In genomic region chr6:35299674-35300073, GRCh38 we compare ENCODE assay signal across 11 cellular contexts. TPM values are rescaled to one million over a fixed set of nuclear protein-coding genes. Genes with fewer than 3 reads are reported as not detected.
A peak's percentile ranks its signal among the peaks of the same experiment; 100 is the strongest.
DNase-seq lines count a peak whose midpoint lies in the region; ATAC-seq and TF ChIP-seq lines count a peak whose summit lies in the region.
"Had no signal": no experiment of that assay in that cellular context is flagged by ENCODE, and none has a peak within 500 bp of the region (broad histone marks: within the 10 kb centered on the region; RNA-seq: fewer than 3 reads in every experiment).

No MANE protein-coding gene starts in this region.

- TF ChIP-seq CTCF in endothelial cell (IDR thresholded peaks at IDR 0.05; ENCODE audit: unreplicated experiment), result no peak
- no peak for TF ChIP-seq CTCF in GM23338 (conservative IDR thresholded peaks at IDR 0.05; ENCODE audit: low read depth in 2 of 2)

- H3K4me3 ChIP-seq in GM23338, result no peak overlapping the region

- no peaks in the 10 kb centered on the region for H3K27me3 Mint-ChIP-seq in activated T-cell treated with anti-CD3 and anti-CD28 coated beads, Interleukin-2, amount 50 U/mL, for 4 hours (ENCODE audit: low read depth)
- H3K27me3 Mint-ChIP-seq in endothelial cell (ENCODE audit: unreplicated experiment) (peaks cover 10% of the 10 kb centered on the region), GM23338 (ENCODE audit: insufficient read depth, low read depth, poor library complexity) (peaks cover 7% of the 10 kb centered on the region)

- no peak for ATAC-seq in activated T-cell treated with anti-CD3 and anti-CD28 coated beads, Interleukin-2, amount 50 U/mL, for 4 hours
- ATAC-seq in GM23338, result no peak

- H4K20me1 ChIP-seq in GM23338 (replicated peaks; ENCODE audit: insufficient read depth), result no peaks in the 10 kb centered on the region

- no peaks in the 10 kb centered on the region for H3K27me3 ChIP-seq in GM23338 (ENCODE audit: insufficient read depth)

- H3K27ac ChIP-seq in substantia nigra (ENCODE audit: low read depth, low read length, poor library complexity, severe bottlenecking) (peak overlapping the region; percentile 51), GM23338 (ENCODE audit: low read depth) (no peak overlapping the region)

- H3K4me1 Mint-ChIP-seq in activated T-cell treated with anti-CD3 and anti-CD28 coated beads, Interleukin-2, amount 50 U/mL, for 4 hours (ENCODE audit: low read depth), result peaks cover 64% of the 10 kb centered on the region
- peaks cover 38% of the 10 kb centered on the region for H3K4me1 Mint-ChIP-seq in endothelial cell (ENCODE audit: unreplicated experiment)
- peaks cover 34% of the 10 kb centered on the region for H3K4me1 Mint-ChIP-seq in GM23338

- H3K4me2 ChIP-seq in GM23338, result no peak overlapping the region

- H3K79me2 ChIP-seq in GM23338 (replicated peaks; ENCODE audit: insufficient read depth), result no peaks in the 10 kb centered on the region

- H3K4me3 Mint-ChIP-seq in activated T-cell treated with anti-CD3 and anti-CD28 coated beads, Interleukin-2, amount 50 U/mL, for 4 hours, result peak overlapping the region; percentile 85
- no peak overlapping the region for H3K4me3 Mint-ChIP-seq in endothelial cell (ENCODE audit: unreplicated experiment)
- no peak overlapping the region for H3K4me3 Mint-ChIP-seq in GM23338

- no peak overlapping the region for H2AFZ ChIP-seq in GM23338

- DNase-seq in activated T-cell treated with anti-CD3 and anti-CD28 coated beads, Interleukin-2, amount 50 U/mL, for 4 hours, result no peak
- DNase-seq in activated T-cell treated with anti-CD3 and anti-CD28 coated beads for 4 hours (no peak), SKM-1 (lab: John Stamatoyannopoulos, UW; ENCODE audit: unreplicated experiment) (peak; percentile 93), endothelial cell (ENCODE audit: low spot score) (no peak), substantia nigra (lab: John Stamatoyannopoulos, UW) (peak in 16 of 49 donors; percentile 9 to 48 (median 22)), GM23338 (ENCODE audit: low spot score) (no peak), NCI-H345 treated with DMSO at 0.1 percent for 48 hours (lab: John Stamatoyannopoulos, UW; ENCODE audit: unreplicated experiment) (no peak), NCI-H1048 (lab: John Stamatoyannopoulos, UW) (no peak)
- DNase-seq: ACHN, activated gamma-delta T cell treated with Interleukin-2 at 50 U/mL for 16 hours, mesenchymal stem cell had no signal

- no peaks in the 10 kb centered on the region for H3K9me3 Mint-ChIP-seq in activated T-cell treated with anti-CD3 and anti-CD28 coated beads, Interleukin-2, amount 50 U/mL, for 4 hours
- no peaks in the 10 kb centered on the region for H3K9me3 Mint-ChIP-seq in endothelial cell (ENCODE audit: unreplicated experiment)
- H3K9me3 Mint-ChIP-seq in GM23338, result no peaks in the 10 kb centered on the region

- H3K9me2 ChIP-seq in GM23338 (ENCODE audit: insufficient read depth), result no peaks in the 10 kb centered on the region

- H3K27ac Mint-ChIP-seq in endothelial cell (ENCODE audit: unreplicated experiment), result peak overlapping the region; percentile 10
- H3K27ac Mint-ChIP-seq in GM23338, result no peak overlapping the region

- no peaks in the 10 kb centered on the region; the same call in 1 of the 2 replicates for H3K36me3 ChIP-seq in GM23338 (ENCODE audit: insufficient read depth)

- no peaks in the 10 kb centered on the region for H3F3A ChIP-seq in GM23338 (replicated peaks; ENCODE audit: low read depth)

- H3K4me1 ChIP-seq in GM23338 (ENCODE audit: insufficient read depth), result peaks cover 30% of the 10 kb centered on the region

- H3K36me3 Mint-ChIP-seq in activated T-cell treated with anti-CD3 and anti-CD28 coated beads, Interleukin-2, amount 50 U/mL, for 4 hours (ENCODE audit: insufficient read depth), result peaks cover 11% of the 10 kb centered on the region
- peaks cover 4% of the 10 kb centered on the region for H3K36me3 Mint-ChIP-seq in endothelial cell (ENCODE audit: low read depth, unreplicated experiment)
- peaks cover 10% of the 10 kb centered on the region for H3K36me3 Mint-ChIP-seq in GM23338 (ENCODE audit: low read depth)

TF ChIP-seq in GM23338, 12 proteins besides CTCF, POLR2A, EP300 and RAD21 (continues in another document):
- TF ChIP-seq, protein P1, sequence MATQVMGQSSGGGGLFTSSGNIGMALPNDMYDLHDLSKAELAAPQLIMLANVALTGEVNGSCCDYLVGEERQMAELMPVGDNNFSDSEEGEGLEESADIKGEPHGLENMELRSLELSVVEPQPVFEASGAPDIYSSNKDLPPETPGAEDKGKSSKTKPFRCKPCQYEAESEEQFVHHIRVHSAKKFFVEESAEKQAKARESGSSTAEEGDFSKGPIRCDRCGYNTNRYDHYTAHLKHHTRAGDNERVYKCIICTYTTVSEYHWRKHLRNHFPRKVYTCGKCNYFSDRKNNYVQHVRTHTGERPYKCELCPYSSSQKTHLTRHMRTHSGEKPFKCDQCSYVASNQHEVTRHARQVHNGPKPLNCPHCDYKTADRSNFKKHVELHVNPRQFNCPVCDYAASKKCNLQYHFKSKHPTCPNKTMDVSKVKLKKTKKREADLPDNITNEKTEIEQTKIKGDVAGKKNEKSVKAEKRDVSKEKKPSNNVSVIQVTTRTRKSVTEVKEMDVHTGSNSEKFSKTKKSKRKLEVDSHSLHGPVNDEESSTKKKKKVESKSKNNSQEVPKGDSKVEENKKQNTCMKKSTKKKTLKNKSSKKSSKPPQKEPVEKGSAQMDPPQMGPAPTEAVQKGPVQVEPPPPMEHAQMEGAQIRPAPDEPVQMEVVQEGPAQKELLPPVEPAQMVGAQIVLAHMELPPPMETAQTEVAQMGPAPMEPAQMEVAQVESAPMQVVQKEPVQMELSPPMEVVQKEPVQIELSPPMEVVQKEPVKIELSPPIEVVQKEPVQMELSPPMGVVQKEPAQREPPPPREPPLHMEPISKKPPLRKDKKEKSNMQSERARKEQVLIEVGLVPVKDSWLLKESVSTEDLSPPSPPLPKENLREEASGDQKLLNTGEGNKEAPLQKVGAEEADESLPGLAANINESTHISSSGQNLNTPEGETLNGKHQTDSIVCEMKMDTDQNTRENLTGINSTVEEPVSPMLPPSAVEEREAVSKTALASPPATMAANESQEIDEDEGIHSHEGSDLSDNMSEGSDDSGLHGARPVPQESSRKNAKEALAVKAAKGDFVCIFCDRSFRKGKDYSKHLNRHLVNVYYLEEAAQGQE (IDR thresholded peaks at IDR 0.05; ENCODE audit: unreplicated experiment), result no peak
- no peak for TF ChIP-seq CREB1 (CRISPR knock-in tag; IDR thresholded peaks at IDR 0.05; ENCODE audit: low read depth)
- TF ChIP-seq POLR2AphosphoS5 (IDR thresholded peaks at IDR 0.05; ENCODE audit: low read depth), result no peak
- TF ChIP-seq, protein P2, sequence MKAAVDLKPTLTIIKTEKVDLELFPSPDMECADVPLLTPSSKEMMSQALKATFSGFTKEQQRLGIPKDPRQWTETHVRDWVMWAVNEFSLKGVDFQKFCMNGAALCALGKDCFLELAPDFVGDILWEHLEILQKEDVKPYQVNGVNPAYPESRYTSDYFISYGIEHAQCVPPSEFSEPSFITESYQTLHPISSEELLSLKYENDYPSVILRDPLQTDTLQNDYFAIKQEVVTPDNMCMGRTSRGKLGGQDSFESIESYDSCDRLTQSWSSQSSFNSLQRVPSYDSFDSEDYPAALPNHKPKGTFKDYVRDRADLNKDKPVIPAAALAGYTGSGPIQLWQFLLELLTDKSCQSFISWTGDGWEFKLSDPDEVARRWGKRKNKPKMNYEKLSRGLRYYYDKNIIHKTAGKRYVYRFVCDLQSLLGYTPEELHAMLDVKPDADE (IDR thresholded peaks at IDR 0.05), result no peak
- no peak for TF ChIP-seq ZNF114 (CRISPR knock-in tag; IDR thresholded peaks at IDR 0.05)
- no peak for TF ChIP-seq EZH2 (IDR thresholded peaks at IDR 0.05; ENCODE audit: low read depth, unreplicated experiment)
- TF ChIP-seq JUNB (IDR thresholded peaks at IDR 0.05; ENCODE audit: unreplicated experiment), result no peak
- no peak for TF ChIP-seq NANOG (IDR thresholded peaks at IDR 0.05; ENCODE audit: borderline replicate concordance)

RNA-seq across cellular contexts. Expression of gene DEF6, which starts 2.1 kb away (rescaled TPM):
- total RNA-seq in activated T-cell treated with anti-CD3 and anti-CD28 coated beads, Interleukin-2, amount 50 U/mL, for 4 hours, result 10 to 100 TPM; 63.0 to 72.7 (median 68.9) TPM
- total RNA-seq in endothelial cell (ENCODE audit: unreplicated experiment), result 24.0 TPM
- 5.7 and 7.2 TPM in 2 replicates for total RNA-seq in GM23338 (2014; rRNA removed; shearing (Covaris generic))
- 3.2 and 5.1 TPM in 2 replicates for polyA plus RNA-seq in GM23338 (2016; fragmentation: Nextera tagmentation; extraction: Ambion mirVana)

RNA-seq across cellular contexts. Expression of gene ZNF76, which starts 40.1 kb away (rescaled TPM):
- 10 to 100 TPM; 22.9 to 24.3 (median 24.1) TPM for total RNA-seq in activated T-cell treated with anti-CD3 and anti-CD28 coated beads, Interleukin-2, amount 50 U/mL, for 4 hours
- 26.4 TPM for total RNA-seq in endothelial cell (ENCODE audit: unreplicated experiment)
- total RNA-seq in GM23338 (2014; rRNA removed; shearing (Covaris generic)), result 18.1 and 18.8 TPM in 2 replicates
- 12.5 and 13.7 TPM in 2 replicates for polyA plus RNA-seq in GM23338 (2016; fragmentation: Nextera tagmentation; extraction: Ambion mirVana)

RNA-seq across cellular contexts. Expression of gene PPARD, which starts 42.7 kb away (rescaled TPM):
- total RNA-seq in activated T-cell treated with anti-CD3 and anti-CD28 coated beads, Interleukin-2, amount 50 U/mL, for 4 hours, result 10 to 100 TPM; 15.4 to 17.4 (median 16.9) TPM
- total RNA-seq in endothelial cell (ENCODE audit: unreplicated experiment), result 38.7 TPM
- 8.7 and 9.7 TPM in 2 replicates for total RNA-seq in GM23338 (2014; rRNA removed; shearing (Covaris generic))
- 4.8 and 5.1 TPM in 2 replicates for polyA plus RNA-seq in GM23338 (2016; fragmentation: Nextera tagmentation; extraction: Ambion mirVana)
